In the genomic region with DNA sequence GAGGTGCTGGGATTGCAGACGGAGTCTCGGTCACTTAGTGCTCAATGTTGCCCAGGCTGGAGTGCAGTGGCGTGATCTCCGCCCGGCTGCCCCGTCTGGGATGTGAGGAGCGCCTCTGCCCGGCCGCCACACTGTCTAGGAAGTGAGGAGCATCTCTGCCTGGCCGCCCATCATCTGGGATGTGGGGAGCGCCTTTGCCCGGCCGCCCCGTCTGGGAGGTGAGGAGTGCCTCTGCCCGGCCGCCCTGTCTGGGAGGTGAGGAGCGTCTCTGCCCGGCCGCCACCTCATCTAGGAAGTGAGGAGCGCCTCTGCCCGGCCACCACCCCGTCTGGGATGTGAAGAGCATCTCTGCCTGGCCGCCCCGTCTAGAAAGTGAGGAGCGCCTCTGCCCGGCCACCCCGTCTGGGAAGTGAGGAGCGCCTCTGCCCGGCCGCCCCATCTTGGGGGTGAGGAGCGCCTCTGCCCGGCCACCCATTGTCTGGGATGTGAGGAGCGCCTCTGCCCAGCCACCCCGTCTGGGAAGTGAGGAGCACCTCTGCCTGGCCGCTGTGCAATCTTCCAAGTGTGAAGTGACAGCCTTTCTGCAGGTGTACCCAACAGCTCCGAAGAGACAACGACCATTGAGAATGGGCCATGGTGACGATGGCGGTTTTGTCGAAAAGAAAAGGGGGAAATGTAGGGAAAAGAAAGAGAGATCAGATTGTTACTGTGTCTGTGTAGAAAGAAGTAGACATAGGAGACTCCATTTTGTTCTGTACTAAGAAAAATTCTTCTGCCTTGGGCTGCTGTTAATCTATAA, we compare ENCODE assay signal across 3 cellular contexts. TPM values are rescaled to one million over a fixed set of nuclear protein-coding genes. Genes with fewer than 3 reads are reported as not detected.
"Had no signal": no experiment of that assay in that cellular context is flagged by ENCODE, and none has a peak within 500 bp of the region (broad histone marks: within the 10 kb centered on the region; RNA-seq: fewer than 3 reads in every experiment).

No MANE protein-coding gene starts in this region.

RNA-seq across cellular contexts. Expression of a gene that starts 46.0 kb away (rescaled TPM):
- total RNA-seq: LHCN-M2, M059J, MCF 10A had no signal
